Comparison of ENCODE assay signal across 14 cellular contexts in the genomic region with DNA sequence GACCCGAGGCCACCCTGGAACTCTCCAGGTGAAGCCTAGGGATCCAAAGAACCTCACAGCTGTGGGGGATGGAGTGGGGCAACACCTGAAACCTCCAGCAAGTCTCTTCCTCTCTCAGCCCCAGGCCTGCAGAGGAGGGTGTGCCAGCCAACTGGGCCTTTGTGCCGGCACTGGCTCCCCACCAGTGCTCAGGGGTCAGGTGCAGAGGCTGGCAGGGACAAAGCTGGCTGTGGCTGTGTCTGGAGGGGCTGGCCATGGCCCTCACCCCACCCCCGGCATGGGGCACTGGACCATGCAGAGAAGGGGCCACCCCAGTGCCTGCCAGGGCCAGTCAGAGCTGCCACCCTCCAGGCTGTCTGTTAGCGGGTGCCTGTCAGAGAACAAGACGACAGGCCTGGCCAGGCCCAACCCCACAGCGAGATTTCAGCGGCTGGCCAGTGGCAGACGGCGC. TPM values are rescaled to one million over a fixed set of nuclear protein-coding genes. Genes with fewer than 3 reads are reported as not detected.
DNase-seq lines count a peak whose midpoint lies in the region; ATAC-seq and TF ChIP-seq lines count a peak whose summit lies in the region.
"Had no signal": no experiment of that assay in that cellular context is flagged by ENCODE, and none has a peak within 500 bp of the region (broad histone marks: within the 10 kb centered on the region; RNA-seq: fewer than 3 reads in every experiment).

No MANE protein-coding gene starts in this region.

- intact Hi-C loops in right lobe of liver (cut with DNase I) = loop anchor here in 1 of 2 donors (10.0 kb wide), 1 partner anchor 74 kb away; no protein-coding TSS in a partner anchor
- intact Hi-C loops in sciatic nerve (cut with DNase I) = no loop called here
- intact Hi-C loops in colonic mucosa (cut with DNase I) = no loop called here

- no peaks in the 10 kb centered on the region for H3K9me3 ChIP-seq in RWPE2 (ENCODE audit: severe bottlenecking)
- no peaks in the 10 kb centered on the region for H3K9me3 ChIP-seq in right lobe of liver
- H3K9me3 ChIP-seq in suprapubic skin = no peaks in the 10 kb centered on the region
- no peaks in the 10 kb centered on the region for H3K9me3 ChIP-seq in colonic mucosa
- no peaks in the 10 kb centered on the region for H3K9me3 ChIP-seq in tibial nerve
- H3K9me3 ChIP-seq: BLaER1 had no signal

- H3K27me3 ChIP-seq in RWPE2 (ENCODE audit: insufficient read depth, poor library complexity, severe bottlenecking) (no peaks in the 10 kb centered on the region), right lobe of liver (no peaks in the 10 kb centered on the region), suprapubic skin (no peaks in the 10 kb centered on the region), colonic mucosa (peaks cover 21% of the 10 kb centered on the region), tibial nerve (peaks cover 0 to 11% of the 10 kb centered on the region in 2 donors)

- H3K4me3 ChIP-seq in RWPE2 (ENCODE audit: severe bottlenecking) (no peak overlapping the region), right lobe of liver (no peak overlapping the region), suprapubic skin (no peak overlapping the region), colonic mucosa (no peak overlapping the region), tibial nerve (no peak overlapping the region)
- H3K4me3 ChIP-seq: BLaER1, SJSA1 had no signal

- TF ChIP-seq EP300 in suprapubic skin (IDR thresholded peaks at IDR 0.05) (no peak), tibial nerve (IDR thresholded peaks at IDR 0.05) (no peak)

- H3K36me3 ChIP-seq in RWPE2 (ENCODE audit: low read depth) = no peaks in the 10 kb centered on the region
- H3K36me3 ChIP-seq in right lobe of liver = no peaks in the 10 kb centered on the region
- H3K36me3 ChIP-seq in suprapubic skin = no peaks in the 10 kb centered on the region
- no peaks in the 10 kb centered on the region for H3K36me3 ChIP-seq in colonic mucosa
- no peaks in the 10 kb centered on the region for H3K36me3 ChIP-seq in tibial nerve
- H3K36me3 ChIP-seq: BLaER1 had no signal

- ATAC-seq in RWPE2 (ENCODE audit: low read depth) = no peak
- no peak for ATAC-seq in right lobe of liver
- ATAC-seq in GM21360 (IDR thresholded peaks at IDR 0.05; ENCODE audit: unreplicated experiment) = no peak
- ATAC-seq in sciatic nerve = no peak
- ATAC-seq: activated T-cell treated with anti-CD3 and anti-CD28 coated beads, Interleukin-2, amount 50 U/mL, for 4 hours had no signal

- peaks cover 29% of the 10 kb centered on the region for H3K4me1 ChIP-seq in RWPE2 (ENCODE audit: insufficient read depth, poor library complexity, severe bottlenecking)
- peaks cover 0 to 31% (median 13%) of the 10 kb centered on the region in 4 donors for H3K4me1 ChIP-seq in right lobe of liver
- H3K4me1 ChIP-seq in suprapubic skin = peaks cover 70% of the 10 kb centered on the region
- H3K4me1 ChIP-seq in colonic mucosa = no peaks in the 10 kb centered on the region
- H3K4me1 ChIP-seq in tibial nerve = peaks cover 0 to 60% (median 15%) of the 10 kb centered on the region in 4 donors

- H3K27ac ChIP-seq in RWPE2 (ENCODE audit: poor library complexity, severe bottlenecking) = peak overlapping the region; percentile 17
- peak overlapping the region in 1 of 3 donors; percentile 81 for H3K27ac ChIP-seq in right lobe of liver
- H3K27ac ChIP-seq in suprapubic skin = peak overlapping the region; percentile 47
- H3K27ac ChIP-seq in colonic mucosa = no peak overlapping the region
- H3K27ac ChIP-seq in tibial nerve = peak overlapping the region in 1 of 4 donors; percentile 67
- H3K27ac ChIP-seq: BLaER1, HL-60, SJSA1 had no signal

- TF ChIP-seq CTCF in RWPE2 (IDR thresholded peaks at IDR 0.05; ENCODE audit: poor library complexity, severe bottlenecking) = no peak
- TF ChIP-seq CTCF in right lobe of liver (IDR thresholded peaks at IDR 0.05) = no peak
- TF ChIP-seq CTCF in suprapubic skin (IDR thresholded peaks at IDR 0.05) = no peak
- no peak for TF ChIP-seq CTCF in colonic mucosa (IDR thresholded peaks at IDR 0.05)
- no peak for TF ChIP-seq CTCF in tibial nerve (IDR thresholded peaks at IDR 0.05)

- 46% methylated on average over 3 of the region's 9 CpGs for WGBS in right lobe of liver (ENCODE audit: insufficient coverage, low coverage, low lambda C conversion rate, missing lambda C conversion rate)
- WGBS in suprapubic skin = 56% methylated on average over 9 of the region's 9 CpGs
- WGBS in tibial nerve, 2 donors = 73 to 83% methylated on average over 7 to 9 of the region's 9 CpGs

- DNase-seq in RWPE2 (ENCODE audit: low spot score) (peak; percentile 58), glomerular visceral epithelial cell (ENCODE audit: extremely low spot score) (peak; percentile 23), right lobe of liver (peak in 2 of 3 donors; percentile 18 to 60), suprapubic skin (ENCODE audit: low spot score in 2 of 2) (no peak), sciatic nerve (ENCODE audit: low spot score) (no peak), colonic mucosa (no peak), tibial nerve (ENCODE audit: low spot score in 2 of 2) (no peak)
- DNase-seq: activated T-cell treated with anti-CD3 and anti-CD28 coated beads, Interleukin-2, amount 50 U/mL, for 4 hours; DMS53; NCI-H146 had no signal

- no peak overlapping the region for H3K9ac ChIP-seq in colonic mucosa (ENCODE audit: low read depth in 2 of 2, low read length in 2 of 2)
- H3K9ac ChIP-seq: BLaER1 had no signal

- TF ChIP-seq POLR2A in right lobe of liver (IDR thresholded peaks at IDR 0.05) (no peak), suprapubic skin (IDR thresholded peaks at IDR 0.05) (no peak), tibial nerve (IDR thresholded peaks at IDR 0.05) (no peak)

RNA-seq across cellular contexts. Expression of gene COL18A1, which starts 3.9 kb away (rescaled TPM):
- total RNA-seq in right lobe of liver = 100 to 1,000 TPM; 261 to 487 (median 297) TPM
- 100 to 1,000 TPM in 2 of 4 donors, 10 to 100 TPM in 2; 71.9 to 157 (median 101) TPM for total RNA-seq in suprapubic skin
- 129 TPM for total RNA-seq in sciatic nerve
- total RNA-seq in colonic mucosa = 10 to 100 TPM in 1 of 2 donors, 1 to 10 TPM in 1; 8.4 to 22.3 TPM
- total RNA-seq in tibial nerve = 100 to 1,000 TPM; 124 to 224 (median 173) TPM

Comparison
In these comparisons a context has a peak if more than half of its experiments do, and no peak if none do; other contexts are left out.
1. DNase-seq: peak in RWPE2 (single experiment), glomerular visceral epithelial cell (single experiment) and right lobe of liver (2 of 3); none in suprapubic skin (0 of 2), sciatic nerve (single experiment), colonic mucosa (single experiment) and tibial nerve (0 of 2).